In genomic region chr3:130516645-130517512, GRCh38 we compare ENCODE assay signal across 1 cellular context.
TF ChIP-seq lines count a peak whose summit lies in the region.

COL6A6 (plus strand) TSS chr3:130517177; CDS start chr3:130560365, 43,188 bp downstream.

TF ChIP-seq in HEK293, 187 proteins besides CTCF, POLR2A, EP300 and RAD21 (continued from another document and continues in another):
- TF ChIP-seq SP3 (tag by site-specific recombination; IDR thresholded peaks at IDR 0.05) (peak; percentile 56), ZNF518A (tag by site-specific recombination; conservative IDR thresholded peaks at IDR 0.05; ENCODE audit: low read depth) (no peak), ZNF571 (tag by site-specific recombination; IDR thresholded peaks at IDR 0.05) (no peak), ZNF341 (tag by site-specific recombination; IDR thresholded peaks at IDR 0.05; ENCODE audit: low read depth) (peak; percentile 74), ZNF155 (tag by site-specific recombination; IDR thresholded peaks at IDR 0.05) (no peak), ZNF140 (tag by site-specific recombination; IDR thresholded peaks at IDR 0.05) (no peak), PRDM1 (tag by site-specific recombination; IDR thresholded peaks at IDR 0.05) (no peak), ZFHX2 (tag by site-specific recombination; conservative IDR thresholded peaks at IDR 0.05) (peak; percentile 61), ZSCAN16 (tag by site-specific recombination; IDR thresholded peaks at IDR 0.05) (no peak), ELK4 (IDR thresholded peaks at IDR 0.05; ENCODE audit: borderline replicate concordance, low read depth, low read length) (no peak), AEBP2 (tag by site-specific recombination; IDR thresholded peaks at IDR 0.05; ENCODE audit: borderline replicate concordance) (no peak), ZNF416 (tag by site-specific recombination; IDR thresholded peaks at IDR 0.05) (no peak), ZBTB44 (tag by site-specific recombination; IDR thresholded peaks at IDR 0.05) (no peak), ZNF274 (IDR thresholded peaks at IDR 0.05; ENCODE audit: low read length) (no peak), ZNF274 (tag by site-specific recombination; IDR thresholded peaks at IDR 0.05; ENCODE audit: borderline replicate concordance) (no peak), ZNF302 (tag by site-specific recombination; IDR thresholded peaks at IDR 0.05; ENCODE audit: low read depth) (no peak), ZNF776 (tag by site-specific recombination; IDR thresholded peaks at IDR 0.05; ENCODE audit: borderline replicate concordance) (no peak), ZBTB26 (tag by site-specific recombination; optimal IDR thresholded peaks at IDR 0.05) (peak; percentile 65), ZNF707 (tag by site-specific recombination; IDR thresholded peaks at IDR 0.05) (no peak), BCL11A (tag by site-specific recombination; IDR thresholded peaks at IDR 0.05; ENCODE audit: low read depth) (no peak), ZNF433 (tag by site-specific recombination; IDR thresholded peaks at IDR 0.05; ENCODE audit: low read depth) (no peak), ZSCAN23 (tag by site-specific recombination; IDR thresholded peaks at IDR 0.05) (no peak), PBX3 (CRISPR knock-in tag; IDR thresholded peaks at IDR 0.05) (no peak), KLF10 (tag by site-specific recombination; IDR thresholded peaks at IDR 0.05) (no peak), ZNF530 (tag by site-specific recombination; IDR thresholded peaks at IDR 0.05; ENCODE audit: low read depth) (no peak), ZNF18 (tag by site-specific recombination; IDR thresholded peaks at IDR 0.05) (no peak), ZNF24 (tag by site-specific recombination; IDR thresholded peaks at IDR 0.05) (no peak), ZSCAN30 (tag by site-specific recombination; IDR thresholded peaks at IDR 0.05) (no peak), KLF1 (tag by site-specific recombination; IDR thresholded peaks at IDR 0.05) (peak; percentile 21; the same call in 1 of the 2 replicates), ZBTB6 (tag by site-specific recombination; IDR thresholded peaks at IDR 0.05) (no peak), ZNF280C (tag by site-specific recombination; IDR thresholded peaks at IDR 0.05) (no peak), ZNF692 (tag by site-specific recombination; IDR thresholded peaks at IDR 0.05) (no peak), MYNN (tag by site-specific recombination; IDR thresholded peaks at IDR 0.05; ENCODE audit: borderline replicate concordance) (no peak), ZIC2 (tag by site-specific recombination; IDR thresholded peaks at IDR 0.05) (peak; percentile 78), ZNF404 (tag by site-specific recombination; IDR thresholded peaks at IDR 0.05) (no peak), ZNF623 (tag by site-specific recombination; IDR thresholded peaks at IDR 0.05) (no peak), ZNF112 (tag by site-specific recombination; IDR thresholded peaks at IDR 0.05) (no peak), ZNF670 (tag by site-specific recombination; IDR thresholded peaks at IDR 0.05; ENCODE audit: low read depth) (no peak), ZNF148 (tag by site-specific recombination; IDR thresholded peaks at IDR 0.05; ENCODE audit: borderline replicate concordance) (no peak)
